In the genomic region with DNA sequence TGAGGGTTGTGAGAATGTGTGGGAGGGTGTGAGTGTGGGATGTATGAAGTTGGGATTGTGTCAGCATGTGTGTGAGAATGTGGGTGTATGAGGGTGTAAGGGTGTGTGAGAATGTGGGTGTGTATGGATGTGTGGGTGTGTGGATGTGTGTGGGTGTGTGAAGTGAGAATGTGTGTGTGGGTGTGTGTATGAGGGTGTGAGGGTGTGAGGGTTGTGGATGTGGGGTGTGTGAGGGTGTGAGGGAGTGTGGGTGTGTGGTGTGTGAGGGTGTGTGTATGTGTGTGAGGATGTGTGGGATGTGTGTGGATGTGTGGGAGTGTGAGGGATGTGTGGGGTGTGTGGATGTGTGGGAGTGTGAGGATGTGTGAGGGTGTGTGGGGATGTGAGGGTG, we compare ENCODE assay signal across 25 cellular contexts. TPM values are rescaled to one million over a fixed set of nuclear protein-coding genes. Genes with fewer than 3 reads are reported as not detected.
DNase-seq lines count a peak whose midpoint lies in the region; ATAC-seq and TF ChIP-seq lines count a peak whose summit lies in the region.
"Had no signal": no experiment of that assay in that cellular context is flagged by ENCODE, and none has a peak within 500 bp of the region (broad histone marks: within the 10 kb centered on the region; RNA-seq: fewer than 3 reads in every experiment).

No MANE protein-coding gene starts in this region.

- H3K27ac ChIP-seq in OCI-LY3 (ENCODE audit: low read length) (peak overlapping the region; percentile 98), coronary artery (no peak overlapping the region), trophoblast cell (ENCODE audit: low read depth, low read length) (no peak overlapping the region)
- H3K27ac ChIP-seq: cardiac muscle cell, prostate gland, sigmoid colon had no signal

- H3K4me1 ChIP-seq in OCI-LY3 (ENCODE audit: low read length) = peaks cover 67% of the 10 kb centered on the region
- H3K4me1 ChIP-seq in trophoblast cell (ENCODE audit: control insufficient read depth in 1 of 2, insufficient read depth in 2 of 2, low read length in 2 of 2) = no peaks in the 10 kb centered on the region
- H3K4me1 ChIP-seq: prostate gland, sigmoid colon had no signal

- peaks cover 40% of the 10 kb centered on the region for H3K79me2 ChIP-seq in OCI-LY3 (ENCODE audit: low read length)
- no peaks in the 10 kb centered on the region for H3K79me2 ChIP-seq in trophoblast cell (ENCODE audit: control insufficient read depth, insufficient read depth, low read length, poor library complexity)

- no peak overlapping the region for H3K4me3 Mint-ChIP-seq in activated CD4-positive, alpha-beta T cell treated with anti-CD3 and anti-CD28 coated beads, Interleukin-2, amount 10 ng/mL, durations not matched to agents 24 days and 14 days
- no peak overlapping the region for H3K4me3 Mint-ChIP-seq in naive thymus-derived CD8-positive, alpha-beta T cell
- H3K4me3 Mint-ChIP-seq: activated CD8-positive, alpha-beta T cell treated with anti-CD3 and anti-CD28 coated beads, Interleukin-2, amount 10 ng/mL, durations not matched to agents 7 days and 5 days; CD4-positive, alpha-beta T cell had no signal

- TF ChIP-seq CTCF in OCI-LY3 (IDR thresholded peaks at IDR 0.05; ENCODE audit: low read depth, low read length) (no peak), coronary artery (IDR thresholded peaks at IDR 0.05) (no peak)

- H3K4me2 ChIP-seq in OCI-LY3 (ENCODE audit: low read length) (peak overlapping the region; percentile 83), trophoblast cell (ENCODE audit: low read length) (no peak overlapping the region)
- H3K4me2 ChIP-seq: SK-N-SH had no signal

- H3K79me1 ChIP-seq in trophoblast cell (ENCODE audit: low read length) = no peaks in the 10 kb centered on the region

- H3K4me1 Mint-ChIP-seq in activated CD4-positive, alpha-beta T cell treated with anti-CD3 and anti-CD28 coated beads, Interleukin-2, amount 10 ng/mL, durations not matched to agents 24 days and 14 days = peaks cover 2% of the 10 kb centered on the region
- peaks cover 0 to 20% (median 4%) of the 10 kb centered on the region in 4 donors for H3K4me1 Mint-ChIP-seq in naive thymus-derived CD8-positive, alpha-beta T cell

- no peak overlapping the region for H3K23ac ChIP-seq in trophoblast cell (ENCODE audit: low read length)

- no peaks in the 10 kb centered on the region for H3K36me3 ChIP-seq in OCI-LY3 (replicated peaks; ENCODE audit: low read depth, low read length)
- no peaks in the 10 kb centered on the region for H3K36me3 ChIP-seq in trophoblast cell (ENCODE audit: control insufficient read depth in 1 of 2, insufficient read depth in 2 of 2, low read length in 2 of 2)
- H3K36me3 ChIP-seq: cardiac muscle cell, prostate gland, sigmoid colon had no signal

- H4K91ac ChIP-seq in trophoblast cell (ENCODE audit: low read depth, low read length) = no peak overlapping the region

- peaks cover 21% of the 10 kb centered on the region for H3K9me3 Mint-ChIP-seq in activated CD4-positive, alpha-beta T cell treated with anti-CD3 and anti-CD28 coated beads, Interleukin-2, amount 10 ng/mL, durations not matched to agents 24 days and 14 days
- no peaks in the 10 kb centered on the region for H3K9me3 Mint-ChIP-seq in naive thymus-derived CD8-positive, alpha-beta T cell
- H3K9me3 Mint-ChIP-seq: CD4-positive, alpha-beta T cell had no signal

- H3K27me3 Mint-ChIP-seq in activated CD4-positive, alpha-beta T cell treated with anti-CD3 and anti-CD28 coated beads, Interleukin-2, amount 10 ng/mL, durations not matched to agents 24 days and 14 days = no peaks in the 10 kb centered on the region
- no peaks in the 10 kb centered on the region for H3K27me3 Mint-ChIP-seq in naive thymus-derived CD8-positive, alpha-beta T cell
- H3K27me3 Mint-ChIP-seq: CD4-positive, alpha-beta T cell had no signal

- H3K9ac ChIP-seq in OCI-LY3 (ENCODE audit: low read length) (peak overlapping the region; percentile 96), trophoblast cell (ENCODE audit: low read length) (no peak overlapping the region)
- H3K9ac ChIP-seq: SK-N-SH had no signal

- no peak overlapping the region for H2BK5ac ChIP-seq in trophoblast cell (ENCODE audit: low read depth, low read length, poor library complexity)

- no peak for DNase-seq in activated CD4-positive, alpha-beta T cell treated with anti-CD3 and anti-CD28 coated beads, Interleukin-2, amount 10 ng/mL, durations not matched to agents 24 days and 14 days
- DNase-seq in activated CD4-positive, alpha-beta T cell treated with anti-CD3 and anti-CD28 coated beads for 4 hours = no peak
- DNase-seq in coronary artery (ENCODE audit: low spot score) = peak; percentile 2
- DNase-seq in trophoblast cell = no peak
- no peak for DNase-seq in T1000 (lab: John Stamatoyannopoulos, UW)
- DNase-seq in naive thymus-derived CD8-positive, alpha-beta T cell = no peak
- DNase-seq: 8988T; activated CD4-positive, CD25-positive, alpha-beta regulatory T cell; activated CD8-positive, alpha-beta T cell treated with anti-CD3 and anti-CD28 coated beads, Interleukin-2, amount 10 ng/mL, durations not matched to agents 7 days and 5 days; activated naive CD4-positive, alpha-beta T cell; activated T-cell treated with anti-CD3 and anti-CD28 coated beads for 4 hours; CD4-positive, alpha-beta T cell; cortex of kidney; Kasumi-1; kidney glomerular epithelial cell; NCI-H187 treated with DMSO at 0.1 percent for 48 hours; NCI-H526; SK-N-SH; substantia nigra had no signal

- H3K14ac ChIP-seq in trophoblast cell (ENCODE audit: low read length) = no peak overlapping the region

- H3K9me3 ChIP-seq in OCI-LY3 (ENCODE audit: insufficient read depth, low read length) = peaks cover 3% of the 10 kb centered on the region; the same call in 1 of the 2 replicates
- H3K9me3 ChIP-seq in trophoblast cell (ENCODE audit: insufficient read depth, low read depth, low read length) = peaks cover 43% of the 10 kb centered on the region
- H3K9me3 ChIP-seq: prostate gland, sigmoid colon, SK-N-SH had no signal

- no peak overlapping the region for H2AK5ac ChIP-seq in trophoblast cell (ENCODE audit: low read length)

- H4K8ac ChIP-seq in trophoblast cell (ENCODE audit: low read depth, low read length) = no peak overlapping the region

- POLR2A ChIA-PET in naive thymus-derived CD8-positive, alpha-beta T cell (lab: Charles Lee) = no interaction called here

- H3K4me3 ChIP-seq in OCI-LY3 (ENCODE audit: low read length) (peak overlapping the region; percentile 69), coronary artery (no peak overlapping the region), trophoblast cell (ENCODE audit: low read depth, low read length) (peak overlapping the region; percentile 60)
- H3K4me3 ChIP-seq: cardiac muscle cell, lung, prostate gland, sigmoid colon had no signal

- H2BK120ac ChIP-seq in trophoblast cell (ENCODE audit: insufficient read depth, low read length, poor library complexity) = no peak overlapping the region

- no peaks in the 10 kb centered on the region for H3K27me3 ChIP-seq in OCI-LY3 (ENCODE audit: low read depth, low read length)
- H3K27me3 ChIP-seq in trophoblast cell (ENCODE audit: insufficient read depth, low read length) = no peaks in the 10 kb centered on the region
- H3K27me3 ChIP-seq: cardiac muscle cell had no signal

- no peak for ATAC-seq in HG02623 (IDR thresholded peaks at IDR 0.05; ENCODE audit: unreplicated experiment)
- ATAC-seq in naive thymus-derived CD8-positive, alpha-beta T cell = no peak
- ATAC-seq: activated CD8-positive, alpha-beta T cell treated with anti-CD3 and anti-CD28 coated beads, Interleukin-2, amount 10 ng/mL, durations not matched to agents 7 days and 5 days had no signal

- peak overlapping the region; percentile 36 for H3K27ac Mint-ChIP-seq in activated CD4-positive, alpha-beta T cell treated with anti-CD3 and anti-CD28 coated beads, Interleukin-2, amount 10 ng/mL, durations not matched to agents 24 days and 14 days
- peak overlapping the region in 1 of 10 donors; percentile 79 for H3K27ac Mint-ChIP-seq in naive thymus-derived CD8-positive, alpha-beta T cell
- H3K27ac Mint-ChIP-seq: activated CD8-positive, alpha-beta T cell treated with anti-CD3 and anti-CD28 coated beads, Interleukin-2, amount 10 ng/mL, durations not matched to agents 7 days and 5 days; CD4-positive, alpha-beta T cell had no signal

- no peak overlapping the region for H2BK12ac ChIP-seq in trophoblast cell (ENCODE audit: low read length)

- H3K4ac ChIP-seq in trophoblast cell (ENCODE audit: low read depth, low read length) = no peak overlapping the region

- intact Hi-C loops in activated CD4-positive, alpha-beta T cell treated with anti-CD3 and anti-CD28 coated beads, Interleukin-2, amount 10 ng/mL, durations not matched to agents 24 days and 14 days (cut with micrococcal nuclease) = no loop called here

- no peaks in the 10 kb centered on the region for H3K36me3 Mint-ChIP-seq in activated CD4-positive, alpha-beta T cell treated with anti-CD3 and anti-CD28 coated beads, Interleukin-2, amount 10 ng/mL, durations not matched to agents 24 days and 14 days (ENCODE audit: low read depth)
- no peaks in the 10 kb centered on the region for H3K36me3 Mint-ChIP-seq in naive thymus-derived CD8-positive, alpha-beta T cell

- no peak overlapping the region for H2AFZ ChIP-seq in OCI-LY3 (ENCODE audit: low read depth, low read length)
- no peak overlapping the region for H2AFZ ChIP-seq in trophoblast cell (ENCODE audit: insufficient read depth, low read length, poor library complexity)

- no peak overlapping the region for H3K18ac ChIP-seq in trophoblast cell (ENCODE audit: low read length)

- no peak overlapping the region for H4K12ac ChIP-seq in trophoblast cell (ENCODE audit: low read depth, low read length)

- no peaks in the 10 kb centered on the region for H4K20me1 ChIP-seq in OCI-LY3 (ENCODE audit: insufficient read depth, low read length)

RNA-seq across cellular contexts. Expression of a gene that starts 37.0 kb away (rescaled TPM):
- 9.1 and 10.3 TPM in 2 replicates for total RNA-seq in activated CD4-positive, alpha-beta T cell treated with anti-CD3 and anti-CD28 coated beads, Interleukin-2, amount 10 ng/mL, durations not matched to agents 24 days and 14 days
- 0.12 TPM in 2 replicates for polyA plus RNA-seq in trophoblast cell (2013)
- 1 to 10 TPM; 5.5 to 6.6 TPM for total RNA-seq in naive thymus-derived CD8-positive, alpha-beta T cell
- 1 to 10 TPM; 1.6 to 4.4 (median 4.3) TPM for polyA plus RNA-seq in naive thymus-derived CD8-positive, alpha-beta T cell
